1 cellular context compared by ENCODE assay signal in the genomic region with DNA sequence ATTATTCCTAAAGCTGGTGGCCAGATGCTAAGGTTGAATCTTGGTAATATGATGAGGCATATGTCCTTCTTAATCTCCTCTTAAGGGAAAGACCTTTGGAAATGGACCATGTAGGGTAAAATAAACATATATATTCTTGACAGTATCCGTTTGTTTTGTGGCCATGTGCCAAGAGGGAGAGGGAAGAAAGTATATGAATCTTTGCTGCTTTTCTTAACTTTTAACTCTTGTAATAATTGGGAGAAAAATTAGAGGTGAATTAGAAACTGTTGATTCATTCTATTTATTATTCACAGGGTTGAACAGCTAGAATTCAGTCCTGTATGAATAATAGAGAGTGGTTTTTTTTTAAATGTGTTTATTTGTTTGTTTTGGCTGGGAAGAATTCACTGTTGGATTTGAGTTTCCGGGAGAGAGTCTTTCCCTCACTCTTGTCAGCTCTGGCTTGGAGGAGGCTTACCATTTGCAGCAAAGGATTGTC.
TF ChIP-seq lines count a peak whose summit lies in the region.

No MANE protein-coding gene starts in this region.

TF ChIP-seq in HEK293, 187 proteins besides CTCF, POLR2A, EP300 and RAD21 (continued from another document and continues in another):
- TF ChIP-seq, protein P1, sequence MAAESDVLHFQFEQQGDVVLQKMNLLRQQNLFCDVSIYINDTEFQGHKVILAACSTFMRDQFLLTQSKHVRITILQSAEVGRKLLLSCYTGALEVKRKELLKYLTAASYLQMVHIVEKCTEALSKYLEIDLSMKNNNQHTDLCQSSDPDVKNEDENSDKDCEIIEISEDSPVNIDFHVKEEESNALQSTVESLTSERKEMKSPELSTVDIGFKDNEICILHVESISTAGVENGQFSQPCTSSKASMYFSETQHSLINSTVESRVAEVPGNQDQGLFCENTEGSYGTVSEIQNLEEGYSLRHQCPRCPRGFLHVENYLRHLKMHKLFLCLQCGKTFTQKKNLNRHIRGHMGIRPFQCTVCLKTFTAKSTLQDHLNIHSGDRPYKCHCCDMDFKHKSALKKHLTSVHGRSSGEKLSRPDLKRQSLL (tag by site-specific recombination; IDR thresholded peaks at IDR 0.05): no peak
- TF ChIP-seq SP2 (tag by site-specific recombination; IDR thresholded peaks at IDR 0.05) (no peak), ZNF138 (tag by site-specific recombination; IDR thresholded peaks at IDR 0.05; ENCODE audit: borderline replicate concordance) (no peak), ZNF184 (tag by site-specific recombination; IDR thresholded peaks at IDR 0.05) (no peak), YY2 (tag by site-specific recombination; IDR thresholded peaks at IDR 0.05) (no peak), HIC1 (tag by site-specific recombination; IDR thresholded peaks at IDR 0.05) (no peak), ZNF658 (tag by site-specific recombination; IDR thresholded peaks at IDR 0.05) (no peak), IKZF3 (tag by site-specific recombination; IDR thresholded peaks at IDR 0.05) (no peak), ZNF510 (tag by site-specific recombination; IDR thresholded peaks at IDR 0.05; ENCODE audit: insufficient replicate concordance) (no peak), SETDB1 (IDR thresholded peaks at IDR 0.05; ENCODE audit: insufficient read length, low read length) (no peak), ZNF175 (tag by site-specific recombination; IDR thresholded peaks at IDR 0.05) (no peak), GLI2 (tag by site-specific recombination; IDR thresholded peaks at IDR 0.05; ENCODE audit: borderline replicate concordance, low read depth) (no peak), ZBTB20 (tag by site-specific recombination; IDR thresholded peaks at IDR 0.05) (no peak), ZNF610 (tag by site-specific recombination; IDR thresholded peaks at IDR 0.05; ENCODE audit: borderline replicate concordance) (0 out of 2 replicates have a peak, but pooled peaks have one; percentile 36), PRDM1 (tag by site-specific recombination; IDR thresholded peaks at IDR 0.05) (peak; percentile 58), ZNF423 (tag by site-specific recombination; IDR thresholded peaks at IDR 0.05) (no peak), ZNF843 (tag by site-specific recombination; IDR thresholded peaks at IDR 0.05) (peak; percentile 80), ZBTB48 (tag by site-specific recombination; IDR thresholded peaks at IDR 0.05) (no peak; the same call in 1 of the 2 replicates), ZNF23 (tag by site-specific recombination; IDR thresholded peaks at IDR 0.05; ENCODE audit: borderline replicate concordance) (no peak), ZNF48 (tag by site-specific recombination; IDR thresholded peaks at IDR 0.05) (no peak), ZNF521 (tag by site-specific recombination; IDR thresholded peaks at IDR 0.05) (no peak), ZNF561 (tag by site-specific recombination; IDR thresholded peaks at IDR 0.05; ENCODE audit: borderline replicate concordance) (no peak), ZNF362 (tag by site-specific recombination; IDR thresholded peaks at IDR 0.05) (peak; percentile 47; the same call in 1 of the 2 replicates), ZNF155 (tag by site-specific recombination; IDR thresholded peaks at IDR 0.05) (no peak), ZBTB7A (tag by site-specific recombination; IDR thresholded peaks at IDR 0.05; ENCODE audit: low read depth) (no peak), GLIS1 (tag by site-specific recombination; IDR thresholded peaks at IDR 0.05) (peak; percentile 75), ZNF792 (tag by site-specific recombination; IDR thresholded peaks at IDR 0.05) (no peak), ZNF133 (tag by site-specific recombination; IDR thresholded peaks at IDR 0.05) (no peak), OVOL3 (tag by site-specific recombination; IDR thresholded peaks at IDR 0.05) (peak; percentile 64; the same call in 1 of the 2 replicates), KLF9 (tag by site-specific recombination; IDR thresholded peaks at IDR 0.05; ENCODE audit: low read depth) (no peak), ZNF121 (tag by site-specific recombination; IDR thresholded peaks at IDR 0.05) (no peak), ZEB2 (tag by site-specific recombination; IDR thresholded peaks at IDR 0.05) (peak; percentile 44), ZNF433 (tag by site-specific recombination; IDR thresholded peaks at IDR 0.05; ENCODE audit: low read depth) (no peak), ZNF140 (tag by site-specific recombination; IDR thresholded peaks at IDR 0.05) (no peak), KLF10 (tag by site-specific recombination; IDR thresholded peaks at IDR 0.05) (peak; percentile 42; the same call in 1 of the 2 replicates), ZNF654 (tag by site-specific recombination; IDR thresholded peaks at IDR 0.05; ENCODE audit: low read depth) (no peak), HOXC10 (CRISPR knock-in tag; IDR thresholded peaks at IDR 0.05) (no peak), ZNF202 (tag by site-specific recombination; IDR thresholded peaks at IDR 0.05; ENCODE audit: borderline replicate concordance) (no peak), ZNF366 (tag by site-specific recombination; conservative IDR thresholded peaks at IDR 0.05) (peak; percentile 41), ZNF157 (tag by site-specific recombination; IDR thresholded peaks at IDR 0.05) (no peak), KLF8 (tag by site-specific recombination; IDR thresholded peaks at IDR 0.05) (no peak), ZNF274 (IDR thresholded peaks at IDR 0.05; ENCODE audit: low read length) (no peak), ZNF274 (tag by site-specific recombination; IDR thresholded peaks at IDR 0.05; ENCODE audit: borderline replicate concordance) (no peak), ZNF776 (tag by site-specific recombination; IDR thresholded peaks at IDR 0.05; ENCODE audit: borderline replicate concordance) (no peak), ZNF426 (tag by site-specific recombination; IDR thresholded peaks at IDR 0.05) (no peak)
- TF ChIP-seq, protein P2, sequence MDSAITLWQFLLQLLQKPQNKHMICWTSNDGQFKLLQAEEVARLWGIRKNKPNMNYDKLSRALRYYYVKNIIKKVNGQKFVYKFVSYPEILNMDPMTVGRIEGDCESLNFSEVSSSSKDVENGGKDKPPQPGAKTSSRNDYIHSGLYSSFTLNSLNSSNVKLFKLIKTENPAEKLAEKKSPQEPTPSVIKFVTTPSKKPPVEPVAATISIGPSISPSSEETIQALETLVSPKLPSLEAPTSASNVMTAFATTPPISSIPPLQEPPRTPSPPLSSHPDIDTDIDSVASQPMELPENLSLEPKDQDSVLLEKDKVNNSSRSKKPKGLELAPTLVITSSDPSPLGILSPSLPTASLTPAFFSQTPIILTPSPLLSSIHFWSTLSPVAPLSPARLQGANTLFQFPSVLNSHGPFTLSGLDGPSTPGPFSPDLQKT (IDR thresholded peaks at IDR 0.05; ENCODE audit: borderline replicate concordance, low read depth, low read length): no peak
- TF ChIP-seq, protein P3, sequence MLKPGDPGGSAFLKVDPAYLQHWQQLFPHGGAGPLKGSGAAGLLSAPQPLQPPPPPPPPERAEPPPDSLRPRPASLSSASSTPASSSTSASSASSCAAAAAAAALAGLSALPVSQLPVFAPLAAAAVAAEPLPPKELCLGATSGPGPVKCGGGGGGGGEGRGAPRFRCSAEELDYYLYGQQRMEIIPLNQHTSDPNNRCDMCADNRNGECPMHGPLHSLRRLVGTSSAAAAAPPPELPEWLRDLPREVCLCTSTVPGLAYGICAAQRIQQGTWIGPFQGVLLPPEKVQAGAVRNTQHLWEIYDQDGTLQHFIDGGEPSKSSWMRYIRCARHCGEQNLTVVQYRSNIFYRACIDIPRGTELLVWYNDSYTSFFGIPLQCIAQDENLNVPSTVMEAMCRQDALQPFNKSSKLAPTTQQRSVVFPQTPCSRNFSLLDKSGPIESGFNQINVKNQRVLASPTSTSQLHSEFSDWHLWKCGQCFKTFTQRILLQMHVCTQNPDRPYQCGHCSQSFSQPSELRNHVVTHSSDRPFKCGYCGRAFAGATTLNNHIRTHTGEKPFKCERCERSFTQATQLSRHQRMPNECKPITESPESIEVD (tag by site-specific recombination; IDR thresholded peaks at IDR 0.05): peak; percentile 81
- TF ChIP-seq, protein P4, sequence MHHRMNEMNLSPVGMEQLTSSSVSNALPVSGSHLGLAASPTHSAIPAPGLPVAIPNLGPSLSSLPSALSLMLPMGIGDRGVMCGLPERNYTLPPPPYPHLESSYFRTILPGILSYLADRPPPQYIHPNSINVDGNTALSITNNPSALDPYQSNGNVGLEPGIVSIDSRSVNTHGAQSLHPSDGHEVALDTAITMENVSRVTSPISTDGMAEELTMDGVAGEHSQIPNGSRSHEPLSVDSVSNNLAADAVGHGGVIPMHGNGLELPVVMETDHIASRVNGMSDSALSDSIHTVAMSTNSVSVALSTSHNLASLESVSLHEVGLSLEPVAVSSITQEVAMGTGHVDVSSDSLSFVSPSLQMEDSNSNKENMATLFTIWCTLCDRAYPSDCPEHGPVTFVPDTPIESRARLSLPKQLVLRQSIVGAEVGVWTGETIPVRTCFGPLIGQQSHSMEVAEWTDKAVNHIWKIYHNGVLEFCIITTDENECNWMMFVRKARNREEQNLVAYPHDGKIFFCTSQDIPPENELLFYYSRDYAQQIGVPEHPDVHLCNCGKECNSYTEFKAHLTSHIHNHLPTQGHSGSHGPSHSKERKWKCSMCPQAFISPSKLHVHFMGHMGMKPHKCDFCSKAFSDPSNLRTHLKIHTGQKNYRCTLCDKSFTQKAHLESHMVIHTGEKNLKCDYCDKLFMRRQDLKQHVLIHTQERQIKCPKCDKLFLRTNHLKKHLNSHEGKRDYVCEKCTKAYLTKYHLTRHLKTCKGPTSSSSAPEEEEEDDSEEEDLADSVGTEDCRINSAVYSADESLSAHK (tag by site-specific recombination; IDR thresholded peaks at IDR 0.05): peak; percentile 65; the same call in 1 of the 2 replicates
- TF ChIP-seq, protein P5, sequence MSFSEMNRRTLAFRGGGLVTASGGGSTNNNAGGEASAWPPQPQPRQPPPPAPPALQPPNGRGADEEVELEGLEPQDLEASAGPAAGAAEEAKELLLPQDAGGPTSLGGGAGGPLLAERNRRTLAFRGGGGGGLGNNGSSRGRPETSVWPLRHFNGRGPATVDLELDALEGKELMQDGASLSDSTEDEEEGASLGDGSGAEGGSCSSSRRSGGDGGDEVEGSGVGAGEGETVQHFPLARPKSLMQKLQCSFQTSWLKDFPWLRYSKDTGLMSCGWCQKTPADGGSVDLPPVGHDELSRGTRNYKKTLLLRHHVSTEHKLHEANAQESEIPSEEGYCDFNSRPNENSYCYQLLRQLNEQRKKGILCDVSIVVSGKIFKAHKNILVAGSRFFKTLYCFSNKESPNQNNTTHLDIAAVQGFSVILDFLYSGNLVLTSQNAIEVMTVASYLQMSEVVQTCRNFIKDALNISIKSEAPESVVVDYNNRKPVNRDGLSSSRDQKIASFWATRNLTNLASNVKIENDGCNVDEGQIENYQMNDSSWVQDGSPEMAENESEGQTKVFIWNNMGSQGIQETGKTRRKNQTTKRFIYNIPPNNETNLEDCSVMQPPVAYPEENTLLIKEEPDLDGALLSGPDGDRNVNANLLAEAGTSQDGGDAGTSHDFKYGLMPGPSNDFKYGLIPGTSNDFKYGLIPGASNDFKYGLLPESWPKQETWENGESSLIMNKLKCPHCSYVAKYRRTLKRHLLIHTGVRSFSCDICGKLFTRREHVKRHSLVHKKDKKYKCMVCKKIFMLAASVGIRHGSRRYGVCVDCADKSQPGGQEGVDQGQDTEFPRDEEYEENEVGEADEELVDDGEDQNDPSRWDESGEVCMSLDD (tag by site-specific recombination; IDR thresholded peaks at IDR 0.05): no peak
- TF ChIP-seq, protein P6, sequence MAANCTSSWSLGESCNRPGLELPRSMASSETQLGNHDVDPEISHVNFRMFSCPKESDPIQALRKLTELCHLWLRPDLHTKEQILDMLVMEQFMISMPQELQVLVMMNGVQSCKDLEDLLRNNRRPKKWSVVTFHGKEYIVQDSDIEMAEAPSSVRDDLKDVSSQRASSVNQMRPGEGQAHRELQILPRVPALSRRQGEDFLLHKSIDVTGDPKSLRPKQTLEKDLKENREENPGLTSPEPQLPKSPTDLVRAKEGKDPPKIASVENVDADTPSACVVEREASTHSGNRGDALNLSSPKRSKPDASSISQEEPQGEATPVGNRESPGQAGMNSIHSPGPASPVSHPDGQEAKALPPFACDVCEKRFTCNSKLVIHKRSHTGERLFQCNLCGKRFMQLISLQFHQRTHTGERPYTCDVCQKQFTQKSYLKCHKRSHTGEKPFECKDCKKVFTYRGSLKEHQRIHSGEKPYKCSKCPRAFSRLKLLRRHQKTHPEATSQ (tag by site-specific recombination; IDR thresholded peaks at IDR 0.05): no peak
- TF ChIP-seq, protein P7, sequence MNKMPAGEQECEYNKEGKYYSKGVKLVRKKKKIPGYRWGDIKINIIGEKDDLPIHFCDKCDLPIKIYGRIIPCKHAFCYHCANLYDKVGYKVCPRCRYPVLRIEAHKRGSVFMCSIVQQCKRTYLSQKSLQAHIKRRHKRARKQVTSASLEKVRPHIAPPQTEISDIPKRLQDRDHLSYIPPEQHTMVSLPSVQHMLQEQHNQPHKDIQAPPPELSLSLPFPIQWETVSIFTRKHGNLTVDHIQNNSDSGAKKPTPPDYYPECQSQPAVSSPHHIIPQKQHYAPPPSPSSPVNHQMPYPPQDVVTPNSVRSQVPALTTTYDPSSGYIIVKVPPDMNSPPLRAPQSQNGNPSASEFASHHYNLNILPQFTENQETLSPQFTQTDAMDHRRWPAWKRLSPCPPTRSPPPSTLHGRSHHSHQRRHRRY (tag by site-specific recombination; IDR thresholded peaks at IDR 0.05): no peak
